11 cellular contexts compared by ENCODE assay signal in genomic region chr11:119509277-119509841, GRCh38.
DNase-seq lines count a peak whose midpoint lies in the region; ATAC-seq lines count a peak whose summit lies in the region.
"Had no signal": no experiment of that assay in that cellular context is flagged by ENCODE, and none has a peak within 500 bp of the region (broad histone marks: within the 10 kb centered on the region; RNA-seq: fewer than 3 reads in every experiment).

No MANE protein-coding gene starts in this region.

- no peaks in the 10 kb centered on the region for H3K36me3 ChIP-seq in skeletal muscle satellite cell (ENCODE audit: insufficient read depth, low read length)
- no peaks in the 10 kb centered on the region for H3K36me3 ChIP-seq in effector memory CD4-positive, alpha-beta T cell (ENCODE audit: control insufficient read depth, insufficient read depth, low read length)
- H3K36me3 ChIP-seq: heart left ventricle, stomach had no signal

- DNase-seq in EH (ENCODE audit: low read depth) (peak; percentile 58), MV-4-11 (lab: John Stamatoyannopoulos, UW) (peak; percentile 51), left colon (no peak)
- DNase-seq in effector memory CD4-positive, alpha-beta T cell, result no peak
- DNase-seq: KG1, NCI-H2107, stomach had no signal

- peaks cover 32% of the 10 kb centered on the region for H3K4me1 ChIP-seq in skeletal muscle satellite cell (ENCODE audit: control insufficient read depth, insufficient read depth, low read length)
- H3K4me1 ChIP-seq in effector memory CD4-positive, alpha-beta T cell (ENCODE audit: control insufficient read depth, insufficient read depth, low read length, poor library complexity, severe bottlenecking), result no peaks in the 10 kb centered on the region

- peaks cover 18% of the 10 kb centered on the region for H3K27me3 ChIP-seq in skeletal muscle satellite cell (ENCODE audit: control insufficient read depth, insufficient read depth, low read length)
- H3K27me3 ChIP-seq in effector memory CD4-positive, alpha-beta T cell (replicated peaks; ENCODE audit: control insufficient read depth, insufficient read depth, low read length, poor library complexity, severe bottlenecking), result no peaks in the 10 kb centered on the region

- H3K9me3 ChIP-seq in skeletal muscle satellite cell (replicated peaks; ENCODE audit: low read length), result peaks cover 2% of the 10 kb centered on the region
- no peaks in the 10 kb centered on the region for H3K9me3 ChIP-seq in effector memory CD4-positive, alpha-beta T cell (ENCODE audit: control insufficient read depth, low read length)
- H3K9me3 ChIP-seq: heart left ventricle, stomach had no signal

- peak overlapping the region; percentile 41 for H3K4me2 ChIP-seq in skeletal muscle satellite cell (ENCODE audit: low read length)

- ATAC-seq in esophagus mucosa, result peak; percentile 27
- ATAC-seq in left colon, result no peak
- ATAC-seq in GM19395 (IDR thresholded peaks at IDR 0.05; ENCODE audit: unreplicated experiment), result no peak

- H3K9ac ChIP-seq in skeletal muscle satellite cell (ENCODE audit: low read depth, low read length), result peak overlapping the region; percentile 42

- no peak overlapping the region for H3K4me3 ChIP-seq in skeletal muscle satellite cell (ENCODE audit: low read length)
- no peak overlapping the region for H3K4me3 ChIP-seq in effector memory CD4-positive, alpha-beta T cell (ENCODE audit: insufficient read depth, low read depth, low read length, poor library complexity, severe bottlenecking)
- H3K4me3 ChIP-seq: heart left ventricle, stomach had no signal

- intact Hi-C loops in left colon (cut with DNase I, micrococcal nuclease), result no loop called here

- no peak overlapping the region for H3K27ac ChIP-seq in effector memory CD4-positive, alpha-beta T cell (ENCODE audit: insufficient read depth, low read length, poor library complexity, severe bottlenecking)

Comparison
In these comparisons a context has a peak if more than half of its experiments do, and no peak if none do; other contexts are left out.
1. DNase-seq: peak in EH (single experiment) and MV-4-11 (single experiment); none in effector memory CD4-positive, alpha-beta T cell (0 of 3) and left colon (0 of 2).